ENCODE assay signal across 24 cellular contexts in genomic region chr6:169406794-169407193, GRCh38.
"Had no signal": no experiment of that assay in that cellular context is flagged by ENCODE, and none has a peak within 500 bp of the region (broad histone marks: within the 10 kb centered on the region; RNA-seq: fewer than 3 reads in every experiment).

No MANE protein-coding gene starts in this region.

- H3K4me3 Mint-ChIP-seq: activated CD4-positive, alpha-beta T cell treated with anti-CD3 and anti-CD28 coated beads for 36 hours; activated naive CD8-positive, alpha-beta T cell treated with anti-CD3 and anti-CD28 coated beads, Interleukin-2, amount 10 ng/mL, durations not matched to agents 7 days and 5 days; activated T-helper 17 cell treated with anti-CD3 and anti-CD28 coated beads, Interleukin-2, amount 50 U/mL, for 72 hours; central memory CD8-positive, alpha-beta T cell; stimulated activated effector memory CD8-positive, alpha-beta T cell treated with anti-CD3 and anti-CD28 coated beads, Interleukin-12 subunit alpha, Interleukin-12 subunit beta, amount 100 ng/mL, for 72 hours; T-cell; WTC11 had no signal

- H3K9me3 Mint-ChIP-seq: central memory CD8-positive, alpha-beta T cell; stimulated activated effector memory CD8-positive, alpha-beta T cell treated with anti-CD3 and anti-CD28 coated beads, Interleukin-12 subunit alpha, Interleukin-12 subunit beta, amount 100 ng/mL, for 72 hours had no signal

- DNase-seq: activated CD4-positive, alpha-beta T cell treated with anti-CD3 and anti-CD28 coated beads for 36 hours; activated CD4-positive, alpha-beta T cell treated with anti-CD3 and anti-CD28 coated beads, Interleukin-2, amount 50 U/mL, for 48 hours; activated naive CD4-positive, alpha-beta T cell treated with Interleukin-2 at 50 U/mL for 16 hours; activated naive CD8-positive, alpha-beta T cell treated with anti-CD3 and anti-CD28 coated beads, Interleukin-2, amount 10 ng/mL, durations not matched to agents 7 days and 5 days; activated T-cell treated with anti-CD3 and anti-CD28 coated beads, Interleukin-2, amount 50 U/mL, for 1 hour; erythroblast; foreskin fibroblast; glutamatergic neuron; hypothalamus; midbrain; right cardiac atrium; small intestine; stimulated activated CD4-positive, alpha-beta T cell treated with anti-CD3 and anti-CD28 coated beads, Interleukin-4, amount 100 ng/mL, for 24 hours; T-cell; testis; upper lobe of right lung had no signal

- H3K27ac ChIP-seq: prostate gland, upper lobe of right lung had no signal

- ATAC-seq: activated CD4-positive, alpha-beta T cell treated with anti-CD3 and anti-CD28 coated beads for 36 hours; activated T-helper 17 cell treated with anti-CD3 and anti-CD28 coated beads, Interleukin-2, amount 50 U/mL, for 72 hours; right cardiac atrium; SK-N-SH treated with all-trans-retinoic acid at 6 μM for 48 hours; stimulated activated effector memory CD8-positive, alpha-beta T cell treated with anti-CD3 and anti-CD28 coated beads, Interleukin-12 subunit alpha, Interleukin-12 subunit beta, amount 100 ng/mL, for 72 hours; T-cell; upper lobe of right lung; WTC11 had no signal

- H3K9me3 ChIP-seq: prostate gland, testis, upper lobe of right lung had no signal

- H3K27me3 ChIP-seq: testis, upper lobe of right lung had no signal

- H3K4me3 ChIP-seq: coronary artery, lung, prostate gland, testis, upper lobe of right lung had no signal

- H3K4me1 Mint-ChIP-seq: activated CD4-positive, alpha-beta T cell treated with anti-CD3 and anti-CD28 coated beads for 36 hours; activated naive CD8-positive, alpha-beta T cell treated with anti-CD3 and anti-CD28 coated beads, Interleukin-2, amount 10 ng/mL, durations not matched to agents 7 days and 5 days; activated T-helper 17 cell treated with anti-CD3 and anti-CD28 coated beads, Interleukin-2, amount 50 U/mL, for 72 hours; central memory CD8-positive, alpha-beta T cell; stimulated activated effector memory CD8-positive, alpha-beta T cell treated with anti-CD3 and anti-CD28 coated beads, Interleukin-12 subunit alpha, Interleukin-12 subunit beta, amount 100 ng/mL, for 72 hours; T-cell; WTC11 had no signal

- H3K27ac Mint-ChIP-seq: activated CD4-positive, alpha-beta T cell treated with anti-CD3 and anti-CD28 coated beads for 36 hours; activated naive CD8-positive, alpha-beta T cell treated with anti-CD3 and anti-CD28 coated beads, Interleukin-2, amount 10 ng/mL, durations not matched to agents 7 days and 5 days; activated T-helper 17 cell treated with anti-CD3 and anti-CD28 coated beads, Interleukin-2, amount 50 U/mL, for 72 hours; stimulated activated effector memory CD8-positive, alpha-beta T cell treated with anti-CD3 and anti-CD28 coated beads, Interleukin-12 subunit alpha, Interleukin-12 subunit beta, amount 100 ng/mL, for 72 hours; T-cell; WTC11 had no signal

- H3K36me3 ChIP-seq: prostate gland, upper lobe of right lung had no signal

- H3K4me1 ChIP-seq: prostate gland, testis, upper lobe of right lung had no signal

- H3K36me3 Mint-ChIP-seq: activated naive CD8-positive, alpha-beta T cell treated with anti-CD3 and anti-CD28 coated beads, Interleukin-2, amount 10 ng/mL, durations not matched to agents 7 days and 5 days; stimulated activated effector memory CD8-positive, alpha-beta T cell treated with anti-CD3 and anti-CD28 coated beads, Interleukin-12 subunit alpha, Interleukin-12 subunit beta, amount 100 ng/mL, for 72 hours; T-cell had no signal
